ENCODE assay signal across 27 cellular contexts in genomic region chr2:234555161-234555560, GRCh38.
"Had no signal": no experiment of that assay in that cellular context is flagged by ENCODE, and none has a peak within 500 bp of the region (broad histone marks: within the 10 kb centered on the region; RNA-seq: fewer than 3 reads in every experiment).

No MANE protein-coding gene starts in this region.

- H3K27me3 ChIP-seq: colonic mucosa, gastrocnemius medialis, right atrium auricular region, suprapubic skin, transverse colon, upper lobe of right lung, uterus had no signal

- FAIRE-seq: islet of Langerhans had no signal

- DNase-seq: colonic mucosa; effector CD8-positive, alpha-beta T cell; endodermal cell; gastrocnemius medialis; head of caudate nucleus; left cardiac atrium; naive B cell; nephron progenitor cell; nucleus accumbens; spleen; stimulated activated CD4-positive, alpha-beta T cell treated with anti-CD3 and anti-CD28 coated beads, Interleukin-4, amount 100 ng/mL, for 4 hours; stimulated activated naive CD4-positive, alpha-beta T cell; stimulated activated naive CD8-positive, alpha-beta T cell treated with anti-CD3 and anti-CD28 coated beads, Interleukin-15, amount 100 ng/mL, for 72 hours; transverse colon; upper lobe of right lung; uterus had no signal

- ATAC-seq: esophagus mucosa; gastrocnemius medialis; left cardiac atrium; left lung; stimulated activated naive CD8-positive, alpha-beta T cell treated with anti-CD3 and anti-CD28 coated beads, Interleukin-15, amount 100 ng/mL, for 72 hours; upper lobe of right lung had no signal

- H3K4me1 ChIP-seq: colonic mucosa, gastrocnemius medialis, left lung, prostate gland, right atrium auricular region, suprapubic skin, transverse colon, upper lobe of right lung, uterus had no signal

- H3K4me3 Mint-ChIP-seq: dendritic cell treated with granulocyte-macrophage colony-stimulating factor and Interleukin-4, amounts not matched to agents 40 ng/mL and 50 ng/mL, for 4 days; endodermal cell; mesothelial cell of epicardium; nephron progenitor cell; stimulated activated naive CD8-positive, alpha-beta T cell treated with anti-CD3 and anti-CD28 coated beads, Interleukin-15, amount 100 ng/mL, for 72 hours had no signal

- H3K9me3 ChIP-seq: colonic mucosa, gastrocnemius medialis, left lung, mucosa of descending colon, prostate gland, right atrium auricular region, suprapubic skin, transverse colon, upper lobe of right lung, uterus had no signal

- H3K36me3 Mint-ChIP-seq: mesothelial cell of epicardium had no signal

- H3K4me3 ChIP-seq: colonic mucosa, gastrocnemius medialis, left lung, mucosa of descending colon, prostate gland, right atrium auricular region, skin epidermis, spleen, suprapubic skin, transverse colon, upper lobe of right lung, uterus had no signal

- H3K36me3 ChIP-seq: colonic mucosa, gastrocnemius medialis, left lung, prostate gland, right atrium auricular region, spleen, suprapubic skin, transverse colon, upper lobe of right lung, uterus had no signal

- H3K27ac Mint-ChIP-seq: dendritic cell treated with granulocyte-macrophage colony-stimulating factor and Interleukin-4, amounts not matched to agents 40 ng/mL and 50 ng/mL, for 4 days; endodermal cell; mesothelial cell of epicardium; nephron progenitor cell; stimulated activated naive CD8-positive, alpha-beta T cell treated with anti-CD3 and anti-CD28 coated beads, Interleukin-15, amount 100 ng/mL, for 72 hours had no signal

- H3K9me3 Mint-ChIP-seq: dendritic cell treated with granulocyte-macrophage colony-stimulating factor and Interleukin-4, amounts not matched to agents 40 ng/mL and 50 ng/mL, for 4 days had no signal

- H3K27ac ChIP-seq: colonic mucosa, epithelial cell of prostate, gastrocnemius medialis, left lung, prostate gland, right atrium auricular region, skin epidermis, spleen, suprapubic skin, transverse colon, upper lobe of right lung, uterus had no signal
